ENCODE assay signal across 10 cellular contexts in the genomic region with DNA sequence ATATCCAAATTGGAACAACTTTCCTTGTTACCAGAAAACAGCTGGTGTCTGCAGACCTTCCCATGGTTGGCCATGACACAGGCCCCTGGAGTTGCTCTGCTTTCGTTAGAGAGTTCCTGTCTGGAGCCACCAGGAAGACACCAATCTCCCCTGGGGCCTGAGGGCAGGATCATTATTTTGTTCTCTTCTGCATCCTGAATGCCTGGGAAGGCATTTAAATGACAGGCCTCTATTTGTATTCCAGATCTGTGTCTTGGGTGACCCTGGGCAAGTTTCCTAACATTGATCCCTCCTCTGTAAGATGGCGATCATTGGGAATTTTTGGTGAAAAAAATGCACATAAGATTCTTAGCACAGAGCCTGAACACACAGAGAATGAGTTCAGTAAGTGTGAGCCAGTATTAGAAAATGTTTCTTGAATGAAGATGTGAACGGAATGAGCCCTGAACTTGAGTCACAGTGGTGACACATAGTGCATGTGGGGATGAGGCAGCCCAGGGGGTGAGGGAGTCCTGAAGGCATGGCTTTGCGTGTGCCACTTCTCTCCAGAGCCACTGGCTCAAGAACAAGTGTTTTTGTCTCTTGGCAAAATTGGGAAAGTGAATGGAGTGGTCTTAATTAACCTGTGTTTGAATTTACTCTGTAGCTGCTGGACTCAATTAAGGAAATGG. TPM values are rescaled to one million over a fixed set of nuclear protein-coding genes. Genes with fewer than 3 reads are reported as not detected.
DNase-seq lines count a peak whose midpoint lies in the region; ATAC-seq and TF ChIP-seq lines count a peak whose summit lies in the region.
"Had no signal": no experiment of that assay in that cellular context is flagged by ENCODE, and none has a peak within 500 bp of the region (broad histone marks: within the 10 kb centered on the region; RNA-seq: fewer than 3 reads in every experiment).

No MANE protein-coding gene starts in this region.

- TF ChIP-seq CTCF in AG04450 (IDR thresholded peaks at IDR 0.05; ENCODE audit: low read depth, low read length) (no peak), kidney epithelial cell (IDR thresholded peaks at IDR 0.05; ENCODE audit: insufficient read depth, low read length, poor library complexity, severe bottlenecking) (no peak)

- POLR2A ChIA-PET in AG04450 (lab: Yijun Ruan, JAX): no interaction called here

- no peak for DNase-seq in AG04450 (ENCODE audit: low read depth, low spot score)
- peak; percentile 52 for DNase-seq in HPDE6-E6E7 (ENCODE audit: extremely low spot score)
- DNase-seq in astrocyte of the hippocampus (ENCODE audit: low read depth, low spot score): peak; percentile 77
- DNase-seq in kidney epithelial cell (ENCODE audit: low read depth): peak; percentile 69
- no peak for DNase-seq in ureter (ENCODE audit: low spot score)
- DNase-seq in NCI-H82 (lab: John Stamatoyannopoulos, UW): no peak
- no peak for DNase-seq in HuH-7.5 (ENCODE audit: low spot score)

- H3K36me3 ChIP-seq in kidney epithelial cell (ENCODE audit: control insufficient read depth, insufficient read depth, low read length): no peaks in the 10 kb centered on the region

- H3K27me3 ChIP-seq in AG04450 (ENCODE audit: control insufficient read depth, insufficient read depth, low read length) (no peaks in the 10 kb centered on the region), kidney epithelial cell (ENCODE audit: control insufficient read depth, insufficient read depth, low read length) (no peaks in the 10 kb centered on the region)
- H3K27me3 ChIP-seq: stomach had no signal

- no peak overlapping the region for H3K4me3 ChIP-seq in AG04450 (ENCODE audit: low read depth, low read length)
- H3K4me3 ChIP-seq in kidney epithelial cell (ENCODE audit: low read depth, low read length): no peak overlapping the region
- H3K4me3 ChIP-seq: stomach had no signal

- ATAC-seq in HG03432 (IDR thresholded peaks at IDR 0.05; ENCODE audit: unreplicated experiment): no peak

- H3K9me3 ChIP-seq in AG04450 (ENCODE audit: control insufficient read depth, insufficient read depth, low read length): no peaks in the 10 kb centered on the region
- H3K9me3 ChIP-seq: stomach had no signal

- CTCF ChIA-PET in AG04450 (lab: Charles Lee): interaction anchor here (0.5 to 5.6 kb wide), 111 partner anchors 8 to 750 kb away, joined by 3 to 92 read pairs (median 6); a partner anchor contains a TSS

- peak overlapping the region; percentile 61 for H3K27ac ChIP-seq in AG04450 (ENCODE audit: low read depth, low read length)

RNA-seq across cellular contexts. Expression of a gene that starts 28.4 kb away (rescaled TPM):
- 0.97 and 1.1 TPM in 2 replicates for polyA plus RNA-seq in AG04450 (2011; rRNA removed)
- polyA minus RNA-seq in AG04450 (2011; rRNA and poly(A)+ RNA removed): 1.3 and 1.8 TPM in 2 replicates
- total RNA-seq in kidney epithelial cell (0.04 and 0.14 TPM in 2 replicates), ureter (6.8 TPM)
- total RNA-seq: CD4-positive, alpha-beta T cell had no signal

Comparison
In these comparisons a context has a peak if more than half of its experiments do, and no peak if none do; other contexts are left out.
1. DNase-seq: peak in HPDE6-E6E7 (single experiment), astrocyte of the hippocampus (single experiment) and kidney epithelial cell (single experiment); none in AG04450 (single experiment), ureter (single experiment), NCI-H82 (single experiment) and HuH-7.5 (single experiment).